In genomic region chr3:195658381-195659135, GRCh38 we compare ENCODE assay signal across 8 cellular contexts.
DNase-seq lines count a peak whose midpoint lies in the region; ATAC-seq and TF ChIP-seq lines count a peak whose summit lies in the region.
"Not testable (repeated sequence)": the region's sequence is repeated elsewhere in the genome, so short reads cannot be mapped to it uniquely, and the experiment has no call there.

No MANE protein-coding gene starts in this region.

- H3K9ac ChIP-seq in adipocyte (ENCODE audit: low read length) = peak overlapping the region; percentile 89

- DNase-seq in RWPE2 (ENCODE audit: low spot score); neural crest cell (ENCODE audit: low read depth, low spot score); tibial nerve (ENCODE audit: low spot score in 2 of 2): not testable (repeated sequence)
- DNase-seq in adipocyte (ENCODE audit: low read depth) (peak; percentile 3), heart right ventricle (peak; percentile 19 to 68)

- 0 to 1% methylated on average over 3 to 24 of the region's 53 CpGs for WGBS in heart right ventricle, 2 donors
- WGBS in tibial nerve, 2 donors = 7 to 10% methylated on average over 3 of the region's 53 CpGs

- TF ChIP-seq POLR2A in tibial nerve (IDR thresholded peaks at IDR 0.05) = not testable (repeated sequence)

- H3K27ac ChIP-seq in RWPE2 (ENCODE audit: poor library complexity, severe bottlenecking) = not testable (repeated sequence)
- peak overlapping the region in 8 of 10 donors; percentile 83 to 96 (median 88) for H3K27ac ChIP-seq in heart right ventricle
- peak overlapping the region in 3 of 4 donors; percentile 82 to 94 (median 85) for H3K27ac ChIP-seq in tibial nerve

- H3K9me3 Mint-ChIP-seq in neural crest cell = not testable (repeated sequence)

- ATAC-seq in GM21619 (IDR thresholded peaks at IDR 0.05; ENCODE audit: unreplicated experiment) = peak; percentile 36
- ATAC-seq in HG03139 (IDR thresholded peaks at IDR 0.05; ENCODE audit: unreplicated experiment) = peak; percentile 34
- ATAC-seq in RWPE2 (ENCODE audit: low read depth) = peak; percentile 60
- ATAC-seq in heart right ventricle = peak; percentile 83 to 94 (median 88)

- TF ChIP-seq CTCF in GM12875 (IDR thresholded peaks at IDR 0.05; ENCODE audit: borderline replicate concordance, insufficient read depth, low read depth, low read length); RWPE2 (IDR thresholded peaks at IDR 0.05; ENCODE audit: poor library complexity, severe bottlenecking); heart right ventricle (IDR thresholded peaks at IDR 0.05); neural crest cell (conservative IDR thresholded peaks at IDR 0.05); tibial nerve (IDR thresholded peaks at IDR 0.05): not testable (repeated sequence)

- H3K4me1 Mint-ChIP-seq in neural crest cell = not testable (repeated sequence)

- not testable (repeated sequence) for H3K27me3 ChIP-seq in RWPE2 (ENCODE audit: insufficient read depth, poor library complexity, severe bottlenecking); adipocyte (replicated peaks; ENCODE audit: control insufficient read depth, insufficient read depth, low read length); heart right ventricle; tibial nerve

- H3K27me3 Mint-ChIP-seq in neural crest cell (ENCODE audit: low read depth) = not testable (repeated sequence)

- H3K27ac Mint-ChIP-seq in neural crest cell (ENCODE audit: unreplicated experiment) = not testable (repeated sequence)

- not testable (repeated sequence) for TF ChIP-seq EP300 in tibial nerve (IDR thresholded peaks at IDR 0.05)

- not testable (repeated sequence) for H3K4me1 ChIP-seq in RWPE2 (ENCODE audit: insufficient read depth, poor library complexity, severe bottlenecking); adipocyte (ENCODE audit: control insufficient read depth, insufficient read depth, low read length); heart right ventricle; tibial nerve

- intact Hi-C loops in heart right ventricle (cut with DNase I) = not testable (repeated sequence)

- H3K36me3 ChIP-seq in RWPE2 (ENCODE audit: low read depth); adipocyte (ENCODE audit: control insufficient read depth, insufficient read depth, low read length, severe bottlenecking); tibial nerve: not testable (repeated sequence)
- peaks cover 0 to 11% (median 0%) of the 10 kb centered on the region in 9 donors for H3K36me3 ChIP-seq in heart right ventricle

- H3K4me3 ChIP-seq in GM12875 (ENCODE audit: low read depth, low read length) (peak overlapping the region; percentile 56), adipocyte (ENCODE audit: low read length) (peak overlapping the region; percentile 83), heart right ventricle (peak overlapping the region in 8 of 10 donors; percentile 53 to 75 (median 64)), tibial nerve (peak overlapping the region; percentile 55 to 78 (median 60))
- not testable (repeated sequence) for H3K4me3 ChIP-seq in RWPE2 (ENCODE audit: severe bottlenecking)

- not testable (repeated sequence) for H3K36me3 Mint-ChIP-seq in neural crest cell (ENCODE audit: low read depth)

- H3K9me3 ChIP-seq in RWPE2 (ENCODE audit: severe bottlenecking); adipocyte (ENCODE audit: control insufficient read depth, low read length); heart right ventricle; tibial nerve: not testable (repeated sequence)

- peak overlapping the region; percentile 57 for H3K4me3 Mint-ChIP-seq in neural crest cell

Comparison
In these comparisons a context has a peak if more than half of its experiments do, and no peak if none do; other contexts are left out.
1. ATAC-seq: peak in every context shown above with its lines; median percentile 88 in heart right ventricle; 60 in RWPE2; 36 in GM21619; 34 in HG03139.